Comparison of ENCODE assay signal across 1 cellular context in genomic region chr1:117665523-117666274, GRCh38.
A peak's percentile ranks its signal among the peaks of the same experiment; 100 is the strongest.
TF ChIP-seq lines count a peak whose summit lies in the region.

No MANE protein-coding gene starts in this region.

TF ChIP-seq in K562, 482 proteins besides CTCF, POLR2A, EP300 and RAD21 (continued from another document and continues in another):
- no peak for TF ChIP-seq PBX2 (CRISPR knock-in tag; IDR thresholded peaks at IDR 0.05; ENCODE audit: low read depth)
- TF ChIP-seq PBX2 (tag; conservative IDR thresholded peaks at IDR 0.05; ENCODE audit: low read depth) = no peak
- no peak for TF ChIP-seq FOXK1 (CRISPR knock-in tag; IDR thresholded peaks at IDR 0.05; ENCODE audit: borderline replicate concordance)
- TF ChIP-seq KLF13 (tag; IDR thresholded peaks at IDR 0.05; ENCODE audit: borderline replicate concordance, low read depth) = no peak
- peak; percentile 66 for TF ChIP-seq SMAD4 (CRISPR knock-in tag; conservative IDR thresholded peaks at IDR 0.05)
- no peak for TF ChIP-seq FOXO4 (CRISPR knock-in tag; IDR thresholded peaks at IDR 0.05)
- TF ChIP-seq ESRRA (IDR thresholded peaks at IDR 0.05; ENCODE audit: borderline replicate concordance, low read depth) = no peak
- no peak for TF ChIP-seq KAT2B (IDR thresholded peaks at IDR 0.05; ENCODE audit: low read depth, low read length)
- no peak for TF ChIP-seq HIVEP1 (CRISPR knock-in tag; IDR thresholded peaks at IDR 0.05)
- TF ChIP-seq RBFOX2 (IDR thresholded peaks at IDR 0.05; ENCODE audit: low read depth, low read length) = no peak
- no peak for TF ChIP-seq NR4A1 (CRISPR knock-in tag; IDR thresholded peaks at IDR 0.05)
- TF ChIP-seq NR4A1 (tag; IDR thresholded peaks at IDR 0.05) = no peak
- TF ChIP-seq BDP1 (IDR thresholded peaks at IDR 0.05; ENCODE audit: insufficient read depth, insufficient read length) = no peak
- TF ChIP-seq LCOR (CRISPR knock-in tag; IDR thresholded peaks at IDR 0.05) = no peak
- no peak for TF ChIP-seq ZNF143 (CRISPR knock-in tag; IDR thresholded peaks at IDR 0.05)
- TF ChIP-seq EWSR1 (IDR thresholded peaks at IDR 0.05; ENCODE audit: borderline replicate concordance, low read depth, partially characterized antibody) = no peak
- 0 out of 2 replicates have a peak, but pooled peaks have one; percentile 7 for TF ChIP-seq USF2 (CRISPR knock-in tag; IDR thresholded peaks at IDR 0.05)
- TF ChIP-seq ATF7 (IDR thresholded peaks at IDR 0.05) = peak; percentile 84; the same call in 1 of the 2 replicates
- no peak for TF ChIP-seq SMAD1 (IDR thresholded peaks at IDR 0.05; ENCODE audit: low read depth, low read length, partially characterized antibody)
- TF ChIP-seq GTF3C2 (IDR thresholded peaks at IDR 0.05; ENCODE audit: borderline replicate concordance, extremely low read depth, insufficient read length) = no peak
- TF ChIP-seq PHB (CRISPR knock-in tag; IDR thresholded peaks at IDR 0.05) = no peak
- TF ChIP-seq HDAC3 (IDR thresholded peaks at IDR 0.05; ENCODE audit: borderline replicate concordance, partially characterized antibody) = no peak
- TF ChIP-seq ETV6 (IDR thresholded peaks at IDR 0.05; ENCODE audit: borderline replicate concordance in 1 of 2, low read depth in 2 of 2, low read length in 1 of 2) = no peak
- no peak for TF ChIP-seq ETV6 (CRISPR knock-in tag; IDR thresholded peaks at IDR 0.05; ENCODE audit: borderline replicate concordance)
- no peak for TF ChIP-seq NCOA4 (IDR thresholded peaks at IDR 0.05; ENCODE audit: partially characterized antibody)
- no peak for TF ChIP-seq RBM25 (IDR thresholded peaks at IDR 0.05; ENCODE audit: low read depth, low read length, severe bottlenecking)
- TF ChIP-seq CXXC5 (CRISPR knock-in tag; IDR thresholded peaks at IDR 0.05) = peak; percentile 53
- TF ChIP-seq RAD51 (IDR thresholded peaks at IDR 0.05; ENCODE audit: borderline replicate concordance, low read depth) = peak; percentile 52; the same call in 1 of the 2 replicates
- peak; percentile 90 for TF ChIP-seq TFE3 (CRISPR knock-in tag; IDR thresholded peaks at IDR 0.05)
- TF ChIP-seq TCF3 (CRISPR knock-in tag; IDR thresholded peaks at IDR 0.05) = no peak
- TF ChIP-seq CEBPB (tag; IDR thresholded peaks at IDR 0.05) = peak; percentile 93
- TF ChIP-seq ZNF124 (CRISPR knock-in tag; IDR thresholded peaks at IDR 0.05) = no peak
- no peak for TF ChIP-seq ZNF449 (CRISPR knock-in tag; IDR thresholded peaks at IDR 0.05)
- no peak for TF ChIP-seq DEAF1 (CRISPR knock-in tag; IDR thresholded peaks at IDR 0.05)
- peak; percentile 97 for TF ChIP-seq ATF3 (IDR thresholded peaks at IDR 0.05)
- TF ChIP-seq ATF3 (CRISPR knock-in tag; conservative IDR thresholded peaks at IDR 0.05) = no peak
- TF ChIP-seq ELF4 (CRISPR knock-in tag; IDR thresholded peaks at IDR 0.05) = no peak
- no peak for TF ChIP-seq NFE2 (IDR thresholded peaks at IDR 0.05; ENCODE audit: low read depth)
- TF ChIP-seq MECOM (CRISPR knock-in tag; IDR thresholded peaks at IDR 0.05) = peak; percentile 40; the same call in 1 of the 2 replicates
- no peak for TF ChIP-seq ZNF280A (IDR thresholded peaks at IDR 0.05; ENCODE audit: low read depth, partially characterized antibody)
- no peak for TF ChIP-seq FOXA3 (CRISPR knock-in tag; conservative IDR thresholded peaks at IDR 0.05 in 1 of 2, IDR thresholded peaks at IDR 0.05 in 1 of 2)
- TF ChIP-seq BRF1 (IDR thresholded peaks at IDR 0.05; ENCODE audit: borderline replicate concordance, extremely low read depth, insufficient read length) = no peak
- TF ChIP-seq CCNT2 (IDR thresholded peaks at IDR 0.05; ENCODE audit: borderline replicate concordance, extremely low read depth, insufficient read length, low read depth, low read length) = no peak
- no peak for TF ChIP-seq SETDB1 (IDR thresholded peaks at IDR 0.05; ENCODE audit: low read length)
- TF ChIP-seq ARID2 (IDR thresholded peaks at IDR 0.05) = no peak
- no peak for TF ChIP-seq HDAC8 (tag; IDR thresholded peaks at IDR 0.05)
- TF ChIP-seq ZFP36 (IDR thresholded peaks at IDR 0.05; ENCODE audit: low read depth, low read length, partially characterized antibody) = no peak
- TF ChIP-seq L3MBTL2 (IDR thresholded peaks at IDR 0.05) = 0 out of 2 replicates have a peak, but pooled peaks have one; percentile 11
- no peak for TF ChIP-seq ZNF431 (CRISPR knock-in tag; IDR thresholded peaks at IDR 0.05)
- no peak for TF ChIP-seq THAP12 (CRISPR knock-in tag; IDR thresholded peaks at IDR 0.05)
- TF ChIP-seq HMG20B (CRISPR knock-in tag; IDR thresholded peaks at IDR 0.05) = no peak
